Comparison of ENCODE assay signal across 8 cellular contexts in the genomic region with DNA sequence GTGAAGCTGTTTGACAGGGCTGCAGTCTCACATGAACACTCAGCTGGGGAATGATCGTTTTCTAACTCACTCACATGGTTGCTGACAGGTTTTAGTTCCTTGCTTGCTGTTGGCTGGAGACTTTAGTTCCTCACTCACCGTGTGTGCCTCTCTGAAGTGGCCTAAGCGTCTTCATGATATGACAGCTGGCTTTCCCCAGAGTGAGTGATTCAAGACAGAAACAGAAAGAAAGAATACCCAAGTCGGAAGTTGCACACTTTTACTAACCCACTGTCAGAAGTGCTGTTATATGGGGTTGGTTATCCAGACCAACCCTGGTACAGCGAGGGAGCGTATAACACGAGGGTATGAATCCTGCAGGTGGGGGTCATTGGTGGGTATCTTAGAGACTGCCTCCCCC.
DNase-seq lines count a peak whose midpoint lies in the region; ATAC-seq, FAIRE-seq and TF ChIP-seq lines count a peak whose summit lies in the region.

No MANE protein-coding gene starts in this region.

- intact Hi-C loops in Right ventricle myocardium superior (cut with DNase I): no loop called here

- peak; percentile 98 for ATAC-seq in GM19328 (IDR thresholded peaks at IDR 0.05; ENCODE audit: unreplicated experiment)
- ATAC-seq in HG03108 (IDR thresholded peaks at IDR 0.05; ENCODE audit: unreplicated experiment): peak; percentile 99
- peak; percentile 95 to 96 for ATAC-seq in activated CD4-positive, CD25-positive, alpha-beta regulatory T cell treated with anti-CD3 and anti-CD28 coated beads, Interleukin-2, amount 50 U/mL, for 24 hours
- no peak for ATAC-seq in Right ventricle myocardium superior (ENCODE audit: poor library complexity)

- peak; percentile 39 for DNase-seq in stimulated activated CD4-positive, alpha-beta T cell treated with anti-CD3 and anti-CD28 coated beads, Interleukin-12 subunit alpha, Interleukin-12 subunit beta, amount 100 ng/mL, for 4 hours
- no peak for DNase-seq in Right ventricle myocardium superior
- DNase-seq in D721Med (ENCODE audit: insufficient read length, low spot score): no peak
- DNase-seq in SK-N-DZ (ENCODE audit: low spot score): no peak
- no peak for DNase-seq in amniotic stem cell (lab: John Stamatoyannopoulos, UW)

- FAIRE-seq in D721Med (lab: Jason Lieb, UNC): no peak

- TF ChIP-seq CTCF in D721Med (IDR thresholded peaks at IDR 0.05; ENCODE audit: insufficient read depth, missing control alignments): no peak
